In the genomic region with DNA sequence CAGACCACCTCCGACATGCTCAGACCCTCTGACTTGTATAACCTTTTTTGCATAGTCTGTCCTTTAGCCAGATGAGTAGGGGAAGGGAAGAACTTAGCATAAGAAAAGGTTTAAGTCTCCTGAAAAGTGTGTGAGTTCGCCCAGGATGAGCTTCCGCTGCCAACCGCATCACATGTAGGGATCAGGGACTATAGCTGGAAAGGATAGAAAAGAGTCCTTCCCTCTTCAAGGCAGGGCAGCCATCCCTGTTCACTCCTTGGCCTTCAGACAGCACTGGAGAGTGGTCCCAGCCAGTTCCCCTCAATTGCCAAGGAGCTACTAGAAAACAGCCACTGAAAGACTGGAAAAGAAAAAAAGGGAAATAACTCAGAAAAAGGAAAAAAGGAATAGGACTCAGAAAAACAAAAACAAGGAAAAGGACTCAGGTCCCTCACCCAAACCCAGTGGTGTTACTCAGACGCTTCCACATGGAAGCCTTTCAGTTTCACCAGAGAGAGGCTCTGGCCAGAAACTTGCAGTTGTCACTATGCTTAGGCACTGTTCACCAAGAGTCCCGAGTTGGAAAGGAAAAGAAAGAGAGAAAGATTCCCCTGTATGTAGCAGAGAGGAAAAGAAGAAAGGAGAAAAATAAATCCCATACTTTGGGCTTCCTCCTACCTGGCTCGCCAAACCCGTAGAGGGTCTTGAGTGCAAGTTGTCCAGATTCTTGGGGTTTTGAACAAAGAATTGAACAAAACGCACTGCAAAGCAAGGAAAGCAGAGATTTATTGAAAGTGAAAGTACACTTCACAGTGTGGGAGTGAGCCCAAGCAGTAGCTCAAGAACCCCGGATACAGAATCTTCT, we compare ENCODE assay signal across 9 cellular contexts. TPM values are rescaled to one million over a fixed set of nuclear protein-coding genes. Genes with fewer than 3 reads are reported as not detected.
DNase-seq lines count a peak whose midpoint lies in the region; ATAC-seq, FAIRE-seq and TF ChIP-seq lines count a peak whose summit lies in the region.
"Had no signal": no experiment of that assay in that cellular context is flagged by ENCODE, and none has a peak within 500 bp of the region (broad histone marks: within the 10 kb centered on the region; RNA-seq: fewer than 3 reads in every experiment).

No MANE protein-coding gene starts in this region.

- H3K27me3 ChIP-seq in PC-3 (ENCODE audit: low read length) (no peaks in the 10 kb centered on the region), stomach smooth muscle (ENCODE audit: control insufficient read depth in 1 of 2, insufficient read depth in 2 of 2, low read length in 2 of 2) (no peaks in the 10 kb centered on the region)

- H3K36me3 ChIP-seq in PC-3 (ENCODE audit: low read depth, low read length) (no peaks in the 10 kb centered on the region), stomach smooth muscle (ENCODE audit: control insufficient read depth in 2 of 2, insufficient read depth in 2 of 2, low read length in 2 of 2) (no peaks in the 10 kb centered on the region)

- H3K4me3 ChIP-seq in PC-3 (ENCODE audit: low read length), result no peak overlapping the region
- peak overlapping the region; percentile 52 for H3K4me3 ChIP-seq in fibroblast of villous mesenchyme (ENCODE audit: low read depth, low read length)
- peak overlapping the region; percentile 49 to 59 for H3K4me3 ChIP-seq in stomach smooth muscle (ENCODE audit: low read length in 2 of 2)

- H3K4me2 ChIP-seq in PC-3 (ENCODE audit: low read length), result peak overlapping the region; percentile 39; the same call in 1 of the 2 replicates

- peak; percentile 23 for FAIRE-seq in H54 (lab: Jason Lieb, UNC)
- FAIRE-seq: colon had no signal

- H3K27ac ChIP-seq in PC-3 (ENCODE audit: low read length) (no peak overlapping the region), stomach smooth muscle (ENCODE audit: low read length) (peak overlapping the region; percentile 37)
- H3K27ac ChIP-seq: RWPE1 had no signal

- no peaks in the 10 kb centered on the region for H3F3A ChIP-seq in PC-3 (ENCODE audit: low read length, unreplicated experiment)

- no peak for DNase-seq in H54 (ENCODE audit: insufficient read length, low spot score)
- no peak for DNase-seq in PC-3
- peak; percentile 40 for DNase-seq in fibroblast of villous mesenchyme (ENCODE audit: low read depth)
- no peak for DNase-seq in anterior cingulate cortex (lab: John Stamatoyannopoulos, UW)
- no peak for DNase-seq in cerebellum (ENCODE audit: low spot score)
- DNase-seq in NCI-H82 (lab: John Stamatoyannopoulos, UW), result no peak

- TF ChIP-seq CTCF in PC-3 (conservative IDR thresholded peaks at IDR 0.05; ENCODE audit: low read depth, low read length) (no peak), fibroblast of villous mesenchyme (IDR thresholded peaks at IDR 0.05; ENCODE audit: insufficient read depth, low read depth, low read length) (no peak)

- no peak overlapping the region for H3K9ac ChIP-seq in PC-3 (ENCODE audit: low read length)
- H3K9ac ChIP-seq in stomach smooth muscle (ENCODE audit: low read length in 2 of 2), result peak overlapping the region; percentile 6 to 51

- no peak for TF ChIP-seq POLR2A in H54 (IDR thresholded peaks at IDR 0.05; ENCODE audit: low read depth, low read length)

- no peaks in the 10 kb centered on the region for H3K9me2 ChIP-seq in PC-3 (replicated peaks; ENCODE audit: low read length)

- H3K4me1 ChIP-seq in PC-3 (ENCODE audit: insufficient read depth, low read length) (peaks cover 23% of the 10 kb centered on the region), stomach smooth muscle (ENCODE audit: control insufficient read depth, insufficient read depth, low read length) (peaks cover 10% of the 10 kb centered on the region)

- intact Hi-C loops in PC-3 (cut with micrococcal nuclease), result no loop called here

- peak overlapping the region; percentile 42 for H2AFZ ChIP-seq in PC-3 (ENCODE audit: low read length)

- POLR2A ChIA-PET in PC-3 (lab: Charles Lee; ENCODE audit: unreplicated experiment), result no interaction called here

- CTCF ChIA-PET in PC-3 (lab: Charles Lee), result no interaction called here

- BruUV-seq in PC-3 (replicated peaks; lab: Mats Ljungman, UMichigan), result no TSS peak

- no peak for ATAC-seq in PC-3

- no peaks in the 10 kb centered on the region for H3K79me2 ChIP-seq in PC-3 (ENCODE audit: low read length)

- H3K9me3 ChIP-seq in PC-3 (ENCODE audit: low read length), result no peaks in the 10 kb centered on the region
- H3K9me3 ChIP-seq in stomach smooth muscle (ENCODE audit: control insufficient read depth in 2 of 2, low read length in 2 of 2), result no peaks in the 10 kb centered on the region

- no peaks in the 10 kb centered on the region for H4K20me1 ChIP-seq in PC-3 (ENCODE audit: low read length)

RNA-seq across cellular contexts. Expression of gene TM9SF2, which starts 5.6 kb away (rescaled TPM):
- total RNA-seq in PC-3 (2014; rRNA removed) (80.7 and 84.6 TPM in 2 replicates), fibroblast of villous mesenchyme (115 and 165 TPM in 2 replicates), cerebellum (85.4 TPM)
